31 cellular contexts compared by ENCODE assay signal in genomic region chr1:160178731-160179130, GRCh38. TPM values are rescaled to one million over a fixed set of nuclear protein-coding genes. Genes with fewer than 3 reads are reported as not detected.
DNase-seq lines count a peak whose midpoint lies in the region; ATAC-seq, FAIRE-seq and TF ChIP-seq lines count a peak whose summit lies in the region.
"Had no signal": no experiment of that assay in that cellular context is flagged by ENCODE, and none has a peak within 500 bp of the region (broad histone marks: within the 10 kb centered on the region; RNA-seq: fewer than 3 reads in every experiment).

No MANE protein-coding gene starts in this region.

- no peaks in the 10 kb centered on the region for H3K9me2 ChIP-seq in hepatocyte (replicated peaks; ENCODE audit: insufficient read depth)

- H3K4me2 ChIP-seq in K562 (ENCODE audit: insufficient read depth, low read length) (no peak overlapping the region), hepatocyte (no peak overlapping the region), neural progenitor cell (no peak overlapping the region)
- H3K4me2 ChIP-seq: BLaER1 had no signal

- H3K9me3 Mint-ChIP-seq in neural progenitor cell, result peaks cover 26% of the 10 kb centered on the region
- no peaks in the 10 kb centered on the region for H3K9me3 Mint-ChIP-seq in effector memory CD8-positive, alpha-beta T cell
- H3K9me3 Mint-ChIP-seq: CD4-positive, alpha-beta memory T cell; CD8-positive, alpha-beta memory T cell had no signal

- H3K27ac Mint-ChIP-seq in neural progenitor cell, result no peak overlapping the region
- no peak overlapping the region for H3K27ac Mint-ChIP-seq in effector memory CD8-positive, alpha-beta T cell
- H3K27ac Mint-ChIP-seq: CD14-positive monocyte; CD4-positive, alpha-beta memory T cell had no signal

- H3K79me2 ChIP-seq in K562 (ENCODE audit: control insufficient read depth, insufficient read depth, low read length), result no peaks in the 10 kb centered on the region
- no peaks in the 10 kb centered on the region for H3K79me2 ChIP-seq in hepatocyte
- no peaks in the 10 kb centered on the region for H3K79me2 ChIP-seq in neural progenitor cell (ENCODE audit: low read depth)

- in situ Hi-C loops in K562 (cut with MboI), result no loop called here

- no TSS peak for BruUV-seq in K562 (replicated peaks; lab: Mats Ljungman, UMichigan)

- TF ChIP-seq RAD21 in K562 (CRISPR knock-in tag; conservative IDR thresholded peaks at IDR 0.05 in 1 of 2, IDR thresholded peaks at IDR 0.05 in 1 of 2), result no peak

- DNase-seq in K562 (ENCODE audit: extremely low read depth in 1 of 4, low spot score in 3 of 4), result no peak
- no peak for DNase-seq in hepatocyte (ENCODE audit: low spot score)
- no peak for DNase-seq in neural progenitor cell (ENCODE audit: low spot score)
- no peak for DNase-seq in effector memory CD8-positive, alpha-beta T cell
- no peak for DNase-seq in cortex of kidney (lab: John Stamatoyannopoulos, UW)
- DNase-seq in stimulated activated CD4-positive, alpha-beta T cell treated with anti-CD3 and anti-CD28 coated beads, Interleukin-4, amount 100 ng/mL, for 4 hours, result no peak
- DNase-seq: 8988T; ACHN; BE2C; C1 segment of cervical spinal cord; CD4-positive, alpha-beta memory T cell; CD4-positive, CD25-positive, alpha-beta regulatory T cell; CD8-positive, alpha-beta memory T cell; COR-L47; DMS 273 treated with DMSO at 0.1 percent for 48 hours; DMS153; DMS53; DMS79; DND-41; EL; GDM1 had no signal

- intact Hi-C loops in K562 (cut with micrococcal nuclease), result no loop called here

- no peaks in the 10 kb centered on the region for H3K9me3 ChIP-seq in K562 (replicated peaks; ENCODE audit: control insufficient read depth, insufficient read depth, low read depth, low read length)
- H3K9me3 ChIP-seq in hepatocyte (ENCODE audit: low read depth), result no peaks in the 10 kb centered on the region
- no peaks in the 10 kb centered on the region for H3K9me3 ChIP-seq in neural progenitor cell (ENCODE audit: low read depth)
- H3K9me3 ChIP-seq: BE2C, BLaER1 had no signal

- no peak overlapping the region for H2AFZ ChIP-seq in K562 (ENCODE audit: low read depth, low read length)
- H2AFZ ChIP-seq in hepatocyte, result no peak overlapping the region
- H2AFZ ChIP-seq in neural progenitor cell (replicated peaks), result no peak overlapping the region

- peaks cover 45 to 56% of the 10 kb centered on the region in 2 experiments for H3K27me3 ChIP-seq in K562 (ENCODE audit: control insufficient read depth in 2 of 2, insufficient read depth in 2 of 2, low read length in 2 of 2)
- H3K27me3 ChIP-seq in hepatocyte, result no peaks in the 10 kb centered on the region
- H3K27me3 ChIP-seq in neural progenitor cell, result peaks cover 2% of the 10 kb centered on the region
- H3K27me3 ChIP-seq: BLaER1 had no signal

- peaks cover 27% of the 10 kb centered on the region for H3K4me1 Mint-ChIP-seq in neural progenitor cell
- no peaks in the 10 kb centered on the region for H3K4me1 Mint-ChIP-seq in effector memory CD8-positive, alpha-beta T cell (ENCODE audit: low read depth in 2 of 2)
- H3K4me1 Mint-ChIP-seq: CD14-positive monocyte; CD8-positive, alpha-beta memory T cell had no signal

- no peak overlapping the region for H3K4me3 ChIP-seq in K562
- H3K4me3 ChIP-seq in hepatocyte, result no peak overlapping the region
- no peak overlapping the region for H3K4me3 ChIP-seq in neural progenitor cell
- H3K4me3 ChIP-seq: BLaER1, GM12878 had no signal

- FAIRE-seq in K562 (lab: Jason Lieb, UNC), result no peak
- FAIRE-seq: A204.1, GM12878, GM12892, GM18507 had no signal

- no peaks in the 10 kb centered on the region for H3K9me1 ChIP-seq in K562 (ENCODE audit: control insufficient read depth, insufficient read depth, low read length)

- H3K36me3 Mint-ChIP-seq in neural progenitor cell, result peaks cover 7% of the 10 kb centered on the region
- no peaks in the 10 kb centered on the region for H3K36me3 Mint-ChIP-seq in effector memory CD8-positive, alpha-beta T cell (ENCODE audit: insufficient read depth)
- H3K36me3 Mint-ChIP-seq: CD14-positive monocyte; CD4-positive, alpha-beta memory T cell; CD4-positive, CD25-positive, alpha-beta regulatory T cell; CD8-positive, alpha-beta memory T cell had no signal

- no peaks in the 10 kb centered on the region for H3K36me3 ChIP-seq in K562 (ENCODE audit: control insufficient read depth, insufficient read depth, low read length)
- H3K36me3 ChIP-seq in hepatocyte (replicated peaks; ENCODE audit: insufficient read depth, low read depth), result no peaks in the 10 kb centered on the region
- H3K36me3 ChIP-seq in neural progenitor cell, result no peaks in the 10 kb centered on the region
- H3K36me3 ChIP-seq: BE2C, BLaER1 had no signal

- H3K4me1 ChIP-seq in K562 (replicated peaks in 1 of 2; ENCODE audit: control insufficient read depth in 2 of 2, insufficient read depth in 2 of 2, low read length in 2 of 2) (no peaks in the 10 kb centered on the region), hepatocyte (ENCODE audit: insufficient read depth) (no peaks in the 10 kb centered on the region), neural progenitor cell (peaks cover 16% of the 10 kb centered on the region)
- H3K4me1 ChIP-seq: BE2C, BLaER1 had no signal

- POLR2A ChIA-PET in K562 (lab: Yijun Ruan, JAX), result interaction anchor here (0.6 kb wide), 1 partner anchor 78 kb away, joined by 3 read pairs; no protein-coding TSS in a partner anchor

- peaks cover 6% of the 10 kb centered on the region for H3K27me3 Mint-ChIP-seq in neural progenitor cell (ENCODE audit: insufficient read depth, low read depth)
- H3K27me3 Mint-ChIP-seq in effector memory CD8-positive, alpha-beta T cell, result peaks cover 25 to 45% of the 10 kb centered on the region in 2 donors

- H3K9ac ChIP-seq in K562 (ENCODE audit: insufficient read depth in 1 of 2, low read depth in 2 of 2, low read length in 2 of 2), result no peak overlapping the region
- H3K9ac ChIP-seq in neural progenitor cell, result no peak overlapping the region
- H3K9ac ChIP-seq: BLaER1 had no signal

- CTCF ChIA-PET in K562 (lab: Yijun Ruan, JAX; ENCODE audit: low intra/inter-chr PET ratio), result no interaction called here

- TF ChIP-seq POLR2A in K562 (conservative IDR thresholded peaks at IDR 0.05), result no peak

- H3K27ac ChIP-seq in K562 (ENCODE audit: extremely low read depth, low read depth, low read length) (no peak overlapping the region), hepatocyte (peak overlapping the region; percentile 0), neural progenitor cell (no peak overlapping the region)
- H3K27ac ChIP-seq: BLaER1 had no signal

- WGBS in K562 (ENCODE audit: insufficient coverage, low coverage, missing lambda C conversion rate), result 3% methylated on average over 2 of the region's 2 CpGs
- 100% methylated on average over 2 of the region's 2 CpGs for WGBS in hepatocyte (ENCODE audit: low lambda C conversion rate, missing lambda C conversion rate)

- no peak for TF ChIP-seq EP300 in K562 (IDR thresholded peaks at IDR 0.05; ENCODE audit: low read length)

- TF ChIP-seq CTCF in K562 (IDR thresholded peaks at IDR 0.05 in 2 of 3, conservative IDR thresholded peaks at IDR 0.05 in 1 of 3; ENCODE audit: insufficient read depth in 2 of 3, low read depth in 1 of 3, low read length in 3 of 3) (no peak), hepatocyte (IDR thresholded peaks at IDR 0.05; ENCODE audit: poor library complexity) (no peak), neural progenitor cell (IDR thresholded peaks at IDR 0.05) (no peak)

- no peak for ATAC-seq in K562
- no peak for ATAC-seq in effector memory CD8-positive, alpha-beta T cell (replicated peaks)
- ATAC-seq: GM12878 had no signal

- H4K20me1 ChIP-seq in K562 (replicated peaks; ENCODE audit: control insufficient read depth, insufficient read depth, low read length) (no peaks in the 10 kb centered on the region), hepatocyte (ENCODE audit: insufficient read depth, poor library complexity, severe bottlenecking) (no peaks in the 10 kb centered on the region), neural progenitor cell (ENCODE audit: low read depth) (no peaks in the 10 kb centered on the region)
- H4K20me1 ChIP-seq: BLaER1 had no signal

- peak overlapping the region; percentile 14 for H3K4me3 Mint-ChIP-seq in neural progenitor cell
- no peak overlapping the region for H3K4me3 Mint-ChIP-seq in effector memory CD8-positive, alpha-beta T cell
- H3K4me3 Mint-ChIP-seq: CD14-positive monocyte; CD4-positive, alpha-beta memory T cell; CD4-positive, CD25-positive, alpha-beta regulatory T cell; CD8-positive, alpha-beta memory T cell had no signal

- peaks cover 19% of the 10 kb centered on the region for H3F3A ChIP-seq in neural progenitor cell (ENCODE audit: low read depth)

RNA-seq across cellular contexts. Expression of gene CASQ1, which starts 11.6 kb away (rescaled TPM):
- not detected in 2 replicates for total RNA-seq in K562 (2011; cell fraction: chromatin; rRNA removed; ENCODE audit: low replicate concordance)
- total RNA-seq in K562 (2011; cell fraction: nucleolus; rRNA removed), result not detected in 2 replicates
- total RNA-seq in K562 (2011; cell fraction: nucleoplasm; rRNA removed), result not detected in 2 replicates
- not detected in 2 replicates for total RNA-seq in K562 (2014; rRNA removed)
- total RNA-seq in K562 (2014; rRNA removed; fragmentation: Illumina TruSeq; extraction: Trizol), result not detected in 2 replicates
- total RNA-seq in K562 (2015; rRNA removed; fragmentation: Illumina TruSeq; extraction: Trizol), result not detected in 2 replicates
- not detected in 2 replicates for total RNA-seq in K562 (2021)
- polyA plus RNA-seq in K562 (2011; rRNA removed), result not detected in 2 replicates
- not detected in 2 replicates for polyA plus RNA-seq in K562 (2011; cell fraction: cytosol; rRNA removed)
- not detected in 2 replicates for polyA plus RNA-seq in K562 (2011; cell fraction: nucleus; rRNA removed)
- 0.08 and 0.39 TPM in 2 replicates for polyA plus RNA-seq in K562 (2012)
- polyA plus RNA-seq in K562 (2014; fragmentation: Illumina TruSeq; extraction: Trizol), result not detected in 2 replicates
- polyA plus RNA-seq in K562 (2014; fragmentation: Nextera tagmentation; extraction: Ambion mirVana), result not detected
- not detected in 2 replicates for polyA plus RNA-seq in K562 (2014; rRNA removed)
- polyA minus RNA-seq in K562 (2011; rRNA and poly(A)+ RNA removed), result not detected in 2 replicates
- polyA minus RNA-seq in K562 (2011; cell fraction: cytosol; rRNA and poly(A)+ RNA removed), result not detected in 2 replicates
- polyA minus RNA-seq in K562 (2011; cell fraction: nucleus; rRNA and poly(A)+ RNA removed), result not detected in 2 replicates
- 0.72 TPM in 1 of 2 replicates, not detected in the other for total RNA-seq in hepatocyte
- 0.51 and 0.57 TPM in 2 replicates for polyA plus RNA-seq in hepatocyte
- total RNA-seq in neural progenitor cell (ENCODE audit: low replicate concordance), result 0.50 TPM in 1 of 2 replicates, not detected in the other
- total RNA-seq: A673; CD4-positive, alpha-beta memory T cell; CD4-positive, CD25-positive, alpha-beta regulatory T cell; CD8-positive, alpha-beta memory T cell; Daoy had no signal
- polyA plus RNA-seq: CD4-positive, alpha-beta memory T cell; CD4-positive, CD25-positive, alpha-beta regulatory T cell; CD8-positive, alpha-beta memory T cell had no signal

RNA-seq across cellular contexts. Expression of gene PEA15, which starts 26.5 kb away (rescaled TPM):
- 10.6 and 15.9 TPM in 2 replicates for total RNA-seq in K562 (2011; cell fraction: chromatin; rRNA removed; ENCODE audit: low replicate concordance)
- total RNA-seq in K562 (2011; cell fraction: nucleolus; rRNA removed), result 10.9 and 11.2 TPM in 2 replicates
- total RNA-seq in K562 (2011; cell fraction: nucleoplasm; rRNA removed), result 16.1 and 27.3 TPM in 2 replicates
- total RNA-seq in K562 (2014; rRNA removed) (23.4 and 32.7 TPM in 2 replicates), K562 (2014; rRNA removed; fragmentation: Illumina TruSeq; extraction: Trizol) (43.0 and 43.5 TPM in 2 replicates), K562 (2015; rRNA removed; fragmentation: Illumina TruSeq; extraction: Trizol) (34.4 and 34.8 TPM in 2 replicates), K562 (2021) (32.3 and 35.4 TPM in 2 replicates), hepatocyte (61.1 and 82.3 TPM in 2 replicates), neural progenitor cell (ENCODE audit: low replicate concordance) (39.1 and 63.5 TPM in 2 replicates)
- polyA plus RNA-seq in K562 (2011; rRNA removed) (78.7 and 139 TPM in 2 replicates), K562 (2014; fragmentation: Illumina TruSeq; extraction: Trizol) (155 and 175 TPM in 2 replicates), K562 (2014; fragmentation: Nextera tagmentation; extraction: Ambion mirVana) (10 to 100 TPM in 1 of 2 experiments, 1 to 10 TPM in 1; 8.2 to 11.9 TPM), K562 (2014; rRNA removed) (54.3 and 58.5 TPM in 2 replicates), hepatocyte (59.5 and 62.0 TPM in 2 replicates)
- 70.2 and 90.8 TPM in 2 replicates for polyA plus RNA-seq in K562 (2011; cell fraction: cytosol; rRNA removed)
- 36.1 and 50.9 TPM in 2 replicates for polyA plus RNA-seq in K562 (2011; cell fraction: nucleus; rRNA removed)
- polyA plus RNA-seq in K562 (2012), result 40.4 and 51.5 TPM in 2 replicates
- polyA minus RNA-seq in K562 (2011; rRNA and poly(A)+ RNA removed), result 35.0 and 68.8 TPM in 2 replicates
- polyA minus RNA-seq in K562 (2011; cell fraction: cytosol; rRNA and poly(A)+ RNA removed), result 23.9 and 34.5 TPM in 2 replicates
- polyA minus RNA-seq in K562 (2011; cell fraction: nucleus; rRNA and poly(A)+ RNA removed), result 5.3 and 7.7 TPM in 2 replicates

RNA-seq across cellular contexts. Expression of gene ATP1A4, which starts 27.3 kb away (rescaled TPM):
- not detected in 2 replicates for total RNA-seq in K562 (2011; cell fraction: chromatin; rRNA removed; ENCODE audit: low replicate concordance)
- total RNA-seq in K562 (2011; cell fraction: nucleolus; rRNA removed), result not detected in 2 replicates
- not detected in 2 replicates for total RNA-seq in K562 (2011; cell fraction: nucleoplasm; rRNA removed)
- total RNA-seq in K562 (2014; rRNA removed) (not detected in 2 replicates), K562 (2014; rRNA removed; fragmentation: Illumina TruSeq; extraction: Trizol) (not detected in 2 replicates), K562 (2015; rRNA removed; fragmentation: Illumina TruSeq; extraction: Trizol) (not detected in 2 replicates), K562 (2021) (not detected in 2 replicates), hepatocyte (0.68 and 4.4 TPM in 2 replicates), neural progenitor cell (ENCODE audit: low replicate concordance) (0.17 and 0.62 TPM in 2 replicates)
- polyA plus RNA-seq in K562 (2011; rRNA removed) (not detected in 2 replicates), K562 (2014; fragmentation: Illumina TruSeq; extraction: Trizol) (not detected in 2 replicates), K562 (2014; fragmentation: Nextera tagmentation; extraction: Ambion mirVana) (under 1 TPM in 1 of 2 experiments, not detected in 1; 0.07 TPM), K562 (2014; rRNA removed) (not detected in 2 replicates), hepatocyte (0.45 and 2.2 TPM in 2 replicates)
- polyA plus RNA-seq in K562 (2011; cell fraction: cytosol; rRNA removed), result not detected in 2 replicates
- not detected in 2 replicates for polyA plus RNA-seq in K562 (2011; cell fraction: nucleus; rRNA removed)
- 0.07 TPM in 1 of 2 replicates, not detected in the other for polyA plus RNA-seq in K562 (2012)
- polyA minus RNA-seq in K562 (2011; rRNA and poly(A)+ RNA removed), result not detected in 2 replicates
- polyA minus RNA-seq in K562 (2011; cell fraction: cytosol; rRNA and poly(A)+ RNA removed), result not detected in 2 replicates
- polyA minus RNA-seq in K562 (2011; cell fraction: nucleus; rRNA and poly(A)+ RNA removed), result not detected in 2 replicates
- total RNA-seq: A673; CD4-positive, alpha-beta memory T cell; CD4-positive, CD25-positive, alpha-beta regulatory T cell; CD8-positive, alpha-beta memory T cell; Daoy; G401 had no signal
- polyA plus RNA-seq: AG04450; CD4-positive, alpha-beta memory T cell; CD4-positive, CD25-positive, alpha-beta regulatory T cell; CD8-positive, alpha-beta memory T cell had no signal
